In genomic region chr6:24933868-24934401, GRCh38 we compare ENCODE assay signal across 9 cellular contexts. TPM values are rescaled to one million over a fixed set of nuclear protein-coding genes. Genes with fewer than 3 reads are reported as not detected.
A peak's percentile ranks its signal among the peaks of the same experiment; 100 is the strongest.
DNase-seq lines count a peak whose midpoint lies in the region; ATAC-seq and TF ChIP-seq lines count a peak whose summit lies in the region.
"Had no signal": no experiment of that assay in that cellular context is flagged by ENCODE, and none has a peak within 500 bp of the region (broad histone marks: within the 10 kb centered on the region; RNA-seq: fewer than 3 reads in every experiment).

No MANE protein-coding gene starts in this region.

- TF ChIP-seq POLR2A in body of pancreas (IDR thresholded peaks at IDR 0.05): no peak

- peak; percentile 77 for DNase-seq in activated effector memory CD4-positive, alpha-beta T cell treated with anti-CD3 and anti-CD28 coated beads, Interleukin-2, amount 50 U/mL, for 16 hours
- no peak for DNase-seq in activated effector memory CD4-positive, alpha-beta T cell treated with Interleukin-2 at 50 U/mL for 16 hours
- DNase-seq in NCI-H460 (ENCODE audit: extremely low read depth, low read depth) (peak; percentile 26), body of pancreas (peak in 2 of 4 donors; percentile 19 to 30), nephron progenitor cell (peak; percentile 15), NCI-H187 treated with DMSO at 0.1 percent for 48 hours (lab: John Stamatoyannopoulos, UW) (no peak), NCI-H1092 (lab: John Stamatoyannopoulos, UW) (no peak), cortex of kidney (lab: John Stamatoyannopoulos, UW) (no peak)

- intact Hi-C loops in body of pancreas (cut with DNase I): no loop called here

- H3K4me1 Mint-ChIP-seq in nephron progenitor cell: peaks cover 50% of the 10 kb centered on the region

- no peaks in the 10 kb centered on the region for H3K9me3 Mint-ChIP-seq in nephron progenitor cell

- peak in 6 of 7 experiments; percentile 33 to 68 (median 47) for TF ChIP-seq CTCF in body of pancreas (IDR thresholded peaks at IDR 0.05)
- peak; percentile 48 for TF ChIP-seq CTCF in nephron progenitor cell (IDR thresholded peaks at IDR 0.05)

- no peaks in the 10 kb centered on the region for H3K27me3 ChIP-seq in body of pancreas

- H3K27me3 Mint-ChIP-seq in nephron progenitor cell (ENCODE audit: low read depth, poor library complexity): peaks cover 20% of the 10 kb centered on the region

- no peaks in the 10 kb centered on the region for H3K36me3 Mint-ChIP-seq in nephron progenitor cell (ENCODE audit: low read depth)

- ATAC-seq in body of pancreas: no peak

- no peak overlapping the region for H3K27ac ChIP-seq in body of pancreas
- H3K27ac ChIP-seq: epithelial cell of prostate had no signal

- no peaks in the 10 kb centered on the region for H3K9me3 ChIP-seq in body of pancreas

- WGBS in body of pancreas, 2 donors: 35 to 36% methylated on average over 7 of the region's 7 CpGs

- no peak overlapping the region for H3K27ac Mint-ChIP-seq in nephron progenitor cell

- no peaks in the 10 kb centered on the region for H3K36me3 ChIP-seq in body of pancreas (replicated peaks in 1 of 2; ENCODE audit: insufficient read depth in 1 of 2, low read depth in 2 of 2)

- H3K4me1 ChIP-seq in body of pancreas: no peaks in the 10 kb centered on the region

- no peak overlapping the region for H3K4me3 Mint-ChIP-seq in nephron progenitor cell

- H3K4me3 ChIP-seq in body of pancreas: no peak overlapping the region

RNA-seq across cellular contexts. Expression of gene RIPOR2, which starts 1.8 kb away (rescaled TPM):
- 0.06 and 0.27 TPM in 2 replicates for total RNA-seq in NCI-H460 (2014; rRNA removed; shearing (Covaris generic))
- 0.06 and 0.10 TPM in 2 replicates for polyA plus RNA-seq in NCI-H460 (2014; cell fraction: nucleus; rRNA removed)
- 1 to 10 TPM; 1.3 to 1.6 TPM for total RNA-seq in body of pancreas

Comparison
In these comparisons a context has a peak if more than half of its experiments do, and no peak if none do; other contexts are left out.
1. DNase-seq: peak in activated effector memory CD4-positive, alpha-beta T cell treated with anti-CD3 and anti-CD28 coated beads, Interleukin-2, amount 50 U/mL, for 16 hours (single experiment), NCI-H460 (single experiment) and nephron progenitor cell (single experiment); none in activated effector memory CD4-positive, alpha-beta T cell treated with Interleukin-2 at 50 U/mL for 16 hours (single experiment), NCI-H187 treated with DMSO at 0.1 percent for 48 hours (single experiment), NCI-H1092 (single experiment) and cortex of kidney (single experiment).